11 cellular contexts compared by ENCODE assay signal in genomic region chr2:144438722-144439508, GRCh38.
DNase-seq lines count a peak whose midpoint lies in the region; ATAC-seq and TF ChIP-seq lines count a peak whose summit lies in the region.
"Had no signal": no experiment of that assay in that cellular context is flagged by ENCODE, and none has a peak within 500 bp of the region (broad histone marks: within the 10 kb centered on the region; RNA-seq: fewer than 3 reads in every experiment).

No MANE protein-coding gene starts in this region.

- H3K4me1 ChIP-seq in endodermal cell (ENCODE audit: control insufficient read depth, insufficient read depth, low read length) (peaks cover 8% of the 10 kb centered on the region), right lobe of liver (no peaks in the 10 kb centered on the region)

- no peaks in the 10 kb centered on the region for H3K9me3 Mint-ChIP-seq in endodermal cell
- no peaks in the 10 kb centered on the region for H3K9me3 Mint-ChIP-seq in stimulated activated memory B cell treated with anti-CD40 and anti-IgM and Interleukin-4, amounts not matched to agents 10 μg/mL and 1 μg/mL and 100 μg/mL, for 72 hours
- H3K9me3 Mint-ChIP-seq: activated naive CD4-positive, alpha-beta T cell treated with anti-CD3 and anti-CD28 coated beads, Interleukin-2, amount 50 U/mL, for 24 hours had no signal

- H3K27ac Mint-ChIP-seq in endodermal cell: no peak overlapping the region
- H3K27ac Mint-ChIP-seq in stimulated activated memory B cell treated with anti-CD40 and anti-IgM and Interleukin-4, amounts not matched to agents 10 μg/mL and 1 μg/mL and 100 μg/mL, for 72 hours: peak overlapping the region; percentile 42
- H3K27ac Mint-ChIP-seq: activated naive CD4-positive, alpha-beta T cell treated with anti-CD3 and anti-CD28 coated beads, Interleukin-2, amount 50 U/mL, for 24 hours had no signal

- TF ChIP-seq CTCF in endodermal cell (conservative IDR thresholded peaks at IDR 0.05) (no peak), right lobe of liver (IDR thresholded peaks at IDR 0.05) (no peak)

- peaks cover 8% of the 10 kb centered on the region for H3K27me3 ChIP-seq in endodermal cell (ENCODE audit: control insufficient read depth, insufficient read depth, low read length, poor library complexity, severe bottlenecking)
- no peaks in the 10 kb centered on the region for H3K27me3 ChIP-seq in right lobe of liver

- H3K36me3 ChIP-seq in endodermal cell (ENCODE audit: control insufficient read depth, insufficient read depth, low read length): no peaks in the 10 kb centered on the region
- no peaks in the 10 kb centered on the region for H3K36me3 ChIP-seq in right lobe of liver

- 75% methylated on average over 6 of the region's 6 CpGs; no CpG with 5 or more reads in 1 of the 2 experiments for WGBS in endodermal cell (ENCODE audit: insufficient coverage in 1 of 2, insufficient read length in 1 of 2), 2 experiments
- 89% methylated on average over 6 of the region's 6 CpGs for WGBS in right lobe of liver (ENCODE audit: insufficient coverage, low coverage, low lambda C conversion rate, missing lambda C conversion rate)

- peaks cover 40% of the 10 kb centered on the region for H3K4me1 Mint-ChIP-seq in endodermal cell
- H3K4me1 Mint-ChIP-seq in stimulated activated memory B cell treated with anti-CD40 and anti-IgM and Interleukin-4, amounts not matched to agents 10 μg/mL and 1 μg/mL and 100 μg/mL, for 72 hours: peaks cover 39% of the 10 kb centered on the region
- H3K4me1 Mint-ChIP-seq: activated naive CD4-positive, alpha-beta T cell treated with anti-CD3 and anti-CD28 coated beads, Interleukin-2, amount 50 U/mL, for 24 hours had no signal

- peak; percentile 35 for DNase-seq in NCI-H1105 (lab: John Stamatoyannopoulos, UW)
- DNase-seq in NCI-H524 (lab: John Stamatoyannopoulos, UW): peak; percentile 80 to 91
- DNase-seq in endodermal cell: no peak
- no peak for DNase-seq in right lobe of liver
- no peak for DNase-seq in anterior cingulate cortex (lab: John Stamatoyannopoulos, UW)
- DNase-seq: activated CD8-positive, alpha-beta memory T cell treated with anti-CD3 and anti-CD28 coated beads for 24 hours; T-helper 9 cell had no signal

- peaks cover 11% of the 10 kb centered on the region for H3K27me3 Mint-ChIP-seq in endodermal cell (ENCODE audit: insufficient read depth)
- H3K27me3 Mint-ChIP-seq in stimulated activated memory B cell treated with anti-CD40 and anti-IgM and Interleukin-4, amounts not matched to agents 10 μg/mL and 1 μg/mL and 100 μg/mL, for 72 hours: no peaks in the 10 kb centered on the region
- H3K27me3 Mint-ChIP-seq: activated naive CD4-positive, alpha-beta T cell treated with anti-CD3 and anti-CD28 coated beads, Interleukin-2, amount 50 U/mL, for 24 hours had no signal

- H3K36me3 Mint-ChIP-seq in endodermal cell (ENCODE audit: low read depth): no peaks in the 10 kb centered on the region
- peaks cover 29% of the 10 kb centered on the region for H3K36me3 Mint-ChIP-seq in stimulated activated memory B cell treated with anti-CD40 and anti-IgM and Interleukin-4, amounts not matched to agents 10 μg/mL and 1 μg/mL and 100 μg/mL, for 72 hours
- H3K36me3 Mint-ChIP-seq: activated naive CD4-positive, alpha-beta T cell treated with anti-CD3 and anti-CD28 coated beads, Interleukin-2, amount 50 U/mL, for 24 hours had no signal

- H3K9me3 ChIP-seq in endodermal cell (ENCODE audit: control insufficient read depth, low read length) (no peaks in the 10 kb centered on the region), right lobe of liver (no peaks in the 10 kb centered on the region)

- no peak overlapping the region for H3K9ac ChIP-seq in endodermal cell (ENCODE audit: extremely low read depth, low read length, poor library complexity, severe bottlenecking)

- H3K4me3 ChIP-seq in endodermal cell (ENCODE audit: low read length) (no peak overlapping the region), right lobe of liver (no peak overlapping the region)

- TF ChIP-seq POLR2A in right lobe of liver (IDR thresholded peaks at IDR 0.05): no peak

- intact Hi-C loops in right lobe of liver (cut with DNase I): no loop called here

- no peak for ATAC-seq in stimulated activated memory B cell treated with anti-CD40 and anti-IgM and Interleukin-4, amounts not matched to agents 10 μg/mL and 1 μg/mL and 100 μg/mL, for 72 hours
- ATAC-seq in right lobe of liver: no peak
- no peak for ATAC-seq in HG03196 (IDR thresholded peaks at IDR 0.05; ENCODE audit: unreplicated experiment)
- no peak for ATAC-seq in HG03432 (IDR thresholded peaks at IDR 0.05; ENCODE audit: unreplicated experiment)

- H3K4me3 Mint-ChIP-seq in endodermal cell: no peak overlapping the region
- H3K4me3 Mint-ChIP-seq in stimulated activated memory B cell treated with anti-CD40 and anti-IgM and Interleukin-4, amounts not matched to agents 10 μg/mL and 1 μg/mL and 100 μg/mL, for 72 hours: no peak overlapping the region
- H3K4me3 Mint-ChIP-seq: activated naive CD4-positive, alpha-beta T cell treated with anti-CD3 and anti-CD28 coated beads, Interleukin-2, amount 50 U/mL, for 24 hours had no signal

- H3K27ac ChIP-seq in endodermal cell (ENCODE audit: low read depth, low read length) (peak overlapping the region; percentile 73), right lobe of liver (no peak overlapping the region)

Comparison
In these comparisons a context has a peak if more than half of its experiments do, and no peak if none do; other contexts are left out.
1. DNase-seq: peak in NCI-H1105 (single experiment) and NCI-H524 (2 of 2); none in endodermal cell (single experiment), right lobe of liver (0 of 3) and anterior cingulate cortex (0 of 58).